In genomic region chr2:31522742-31523141, GRCh38 we compare ENCODE assay signal across 16 cellular contexts. TPM values are rescaled to one million over a fixed set of nuclear protein-coding genes. Genes with fewer than 3 reads are reported as not detected.
DNase-seq lines count a peak whose midpoint lies in the region; ATAC-seq and TF ChIP-seq lines count a peak whose summit lies in the region.
"Had no signal": no experiment of that assay in that cellular context is flagged by ENCODE, and none has a peak within 500 bp of the region (broad histone marks: within the 10 kb centered on the region; RNA-seq: fewer than 3 reads in every experiment).

No MANE protein-coding gene starts in this region.

- no peak for ATAC-seq in GM23338
- ATAC-seq: A549 had no signal

- H3K79me2 ChIP-seq in hepatocyte = no peaks in the 10 kb centered on the region
- H3K79me2 ChIP-seq in GM23338 (replicated peaks; ENCODE audit: insufficient read depth) = no peaks in the 10 kb centered on the region

- no peaks in the 10 kb centered on the region for H3K9me3 ChIP-seq in hepatocyte (ENCODE audit: low read depth)

- H4K20me1 ChIP-seq in hepatocyte (ENCODE audit: insufficient read depth, poor library complexity, severe bottlenecking) (no peaks in the 10 kb centered on the region), GM23338 (replicated peaks; ENCODE audit: insufficient read depth) (no peaks in the 10 kb centered on the region)

- no peak overlapping the region for H3K4me3 Mint-ChIP-seq in GM23338

- no peaks in the 10 kb centered on the region for H3K27me3 ChIP-seq in hepatocyte
- H3K27me3 ChIP-seq in GM23338 (ENCODE audit: insufficient read depth) = no peaks in the 10 kb centered on the region

- H3K4me1 ChIP-seq in hepatocyte (ENCODE audit: insufficient read depth) = peaks cover 6% of the 10 kb centered on the region
- H3K4me1 ChIP-seq in GM23338 (ENCODE audit: insufficient read depth) = no peaks in the 10 kb centered on the region
- H3K4me1 ChIP-seq: A549 had no signal

- H3K9me2 ChIP-seq in hepatocyte (replicated peaks; ENCODE audit: insufficient read depth) (no peaks in the 10 kb centered on the region), GM23338 (ENCODE audit: insufficient read depth) (no peaks in the 10 kb centered on the region)

- H3K36me3 ChIP-seq in hepatocyte (replicated peaks; ENCODE audit: insufficient read depth, low read depth) = no peaks in the 10 kb centered on the region
- no peaks in the 10 kb centered on the region for H3K36me3 ChIP-seq in GM23338 (ENCODE audit: insufficient read depth)

- TF ChIP-seq CTCF in AG09309 (IDR thresholded peaks at IDR 0.05; ENCODE audit: control insufficient read depth, insufficient read depth, low read depth, low read length, missing control alignments) (no peak), hepatocyte (IDR thresholded peaks at IDR 0.05; ENCODE audit: poor library complexity) (no peak), GM23338 (conservative IDR thresholded peaks at IDR 0.05; ENCODE audit: low read depth in 2 of 2) (no peak)

- no peaks in the 10 kb centered on the region for H3K36me3 Mint-ChIP-seq in GM23338 (ENCODE audit: low read depth)
- H3K36me3 Mint-ChIP-seq: CD4-positive, CD25-positive, alpha-beta regulatory T cell had no signal

- WGBS in hepatocyte (ENCODE audit: low lambda C conversion rate, missing lambda C conversion rate) = 58% methylated on average over 5 of the region's 5 CpGs

- H3K9me3 Mint-ChIP-seq in GM23338 = peaks cover 15% of the 10 kb centered on the region
- H3K9me3 Mint-ChIP-seq: CD4-positive, CD25-positive, alpha-beta regulatory T cell had no signal

- H3K4me3 ChIP-seq in AG09309 (ENCODE audit: control insufficient read depth, low read depth, low read length) (no peak overlapping the region), hepatocyte (no peak overlapping the region), GM23338 (no peak overlapping the region)
- H3K4me3 ChIP-seq: A549 had no signal

- H3F3A ChIP-seq in GM23338 (replicated peaks; ENCODE audit: low read depth) = no peaks in the 10 kb centered on the region

- H3K27ac ChIP-seq in hepatocyte (peak overlapping the region; percentile 56), GM23338 (ENCODE audit: low read depth) (no peak overlapping the region)
- H3K27ac ChIP-seq: A549 had no signal

- no peak overlapping the region for H3K4me2 ChIP-seq in hepatocyte
- no peak overlapping the region for H3K4me2 ChIP-seq in GM23338
- H3K4me2 ChIP-seq: A549 had no signal

- H2AFZ ChIP-seq in hepatocyte (no peak overlapping the region), GM23338 (no peak overlapping the region)

- H3K27me3 Mint-ChIP-seq in GM23338 (ENCODE audit: insufficient read depth, low read depth, poor library complexity) = peaks cover 2% of the 10 kb centered on the region

- H3K4me1 Mint-ChIP-seq in GM23338 = no peaks in the 10 kb centered on the region
- H3K4me1 Mint-ChIP-seq: CD4-positive, CD25-positive, alpha-beta regulatory T cell had no signal

- peak; percentile 5 for DNase-seq in AG09309 (ENCODE audit: low read depth)
- DNase-seq in DMS79 (lab: John Stamatoyannopoulos, UW) = peak; percentile 38
- DNase-seq in amniotic epithelial cell (ENCODE audit: low read depth) = peak; percentile 8
- no peak for DNase-seq in hepatocyte (ENCODE audit: low spot score)
- no peak for DNase-seq in GM23338 (ENCODE audit: low spot score)
- no peak for DNase-seq in NCI-H1048 (lab: John Stamatoyannopoulos, UW)
- DNase-seq in SK-N-DZ (ENCODE audit: low spot score) = no peak
- DNase-seq: CD4-positive, CD25-positive, alpha-beta regulatory T cell; GF-D8; KBM-7; MV-4-11; NCI-H1694; NK-92 treated with Interleukin-12 subunit alpha and Interleukin-12 subunit beta, amount 100 ng/mL, for 24 hours; SHP77 had no signal

- H3K27ac Mint-ChIP-seq in GM23338 = no peak overlapping the region
- H3K27ac Mint-ChIP-seq: CD4-positive, CD25-positive, alpha-beta regulatory T cell had no signal

TF ChIP-seq in GM23338, 12 proteins besides CTCF, POLR2A, EP300 and RAD21 (continues in another document):
- TF ChIP-seq REST (IDR thresholded peaks at IDR 0.05; ENCODE audit: unreplicated experiment) (no peak), NANOG (IDR thresholded peaks at IDR 0.05; ENCODE audit: borderline replicate concordance) (no peak), ETS1 (IDR thresholded peaks at IDR 0.05) (no peak), EZH2phosphoT487 (IDR thresholded peaks at IDR 0.05; ENCODE audit: unreplicated experiment) (no peak), ZNF114 (CRISPR knock-in tag; IDR thresholded peaks at IDR 0.05) (no peak), STAT1 (IDR thresholded peaks at IDR 0.05; ENCODE audit: unreplicated experiment) (no peak)

RNA-seq across cellular contexts. Expression of gene SRD5A2, which starts 58.0 kb away (rescaled TPM):
- total RNA-seq in hepatocyte = 0.40 and 0.52 TPM in 2 replicates
- polyA plus RNA-seq in hepatocyte (not detected in 2 replicates), GM23338 (2016; fragmentation: Nextera tagmentation; extraction: Ambion mirVana) (0.05 TPM in 1 of 2 replicates, not detected in the other)
- 0.03 TPM in 1 of 2 replicates, not detected in the other for total RNA-seq in GM23338 (2014; rRNA removed; shearing (Covaris generic))
- polyA plus RNA-seq in SK-N-DZ (2014; cell fraction: cytosol; rRNA removed) = not detected in 2 replicates
- not detected in 2 replicates for polyA plus RNA-seq in SK-N-DZ (2014; cell fraction: nucleus; rRNA removed)
- total RNA-seq: CD4-positive, CD25-positive, alpha-beta regulatory T cell; H1 had no signal
- polyA plus RNA-seq: CD4-positive, CD25-positive, alpha-beta regulatory T cell had no signal

Comparison
In these comparisons a context has a peak if more than half of its experiments do, and no peak if none do; other contexts are left out.
1. DNase-seq: peak in AG09309 (single experiment), DMS79 (single experiment) and amniotic epithelial cell (single experiment); none in hepatocyte (single experiment), GM23338 (single experiment), NCI-H1048 (single experiment) and SK-N-DZ (single experiment).